ENCODE assay signal across 1 cellular context in the genomic region with DNA sequence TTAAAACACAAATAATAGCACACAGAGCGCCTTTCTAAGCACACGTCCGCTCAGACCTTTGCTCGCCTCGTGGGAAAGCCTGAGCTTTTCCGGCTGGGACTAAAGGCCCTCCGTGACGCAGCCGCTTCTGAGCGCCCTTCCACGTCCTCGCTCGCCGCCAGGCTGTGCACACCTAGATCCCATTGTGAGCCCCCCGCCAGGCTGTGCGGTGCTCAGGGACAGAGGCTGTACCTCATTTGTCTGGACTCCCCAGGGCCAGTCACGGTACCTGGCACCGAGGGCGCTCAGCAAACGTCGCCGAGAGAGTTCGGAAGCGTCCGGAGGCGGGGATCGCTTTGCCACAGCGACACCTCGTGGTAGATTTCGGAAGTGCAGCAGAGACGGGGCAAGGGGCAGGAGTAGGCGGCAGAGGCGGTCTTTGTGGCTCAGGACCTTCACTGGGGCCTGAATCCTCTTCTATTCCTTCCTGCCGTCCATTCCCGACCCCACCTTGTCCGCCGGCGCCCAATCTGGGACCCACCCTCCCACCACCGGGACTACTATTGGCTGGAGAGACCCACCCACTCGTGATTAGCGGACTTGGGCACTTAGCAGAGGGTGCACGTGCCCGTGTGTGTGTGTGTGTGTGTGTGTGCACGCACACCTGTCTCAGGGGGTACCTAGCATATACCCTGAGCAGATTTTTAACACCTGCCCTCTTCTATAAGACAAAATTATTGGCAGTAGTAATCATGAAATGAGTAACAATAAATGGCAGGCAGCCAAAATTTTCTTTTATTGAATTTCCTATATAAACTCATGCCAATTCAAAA.
TF ChIP-seq lines count a peak whose summit lies in the region.

No MANE protein-coding gene starts in this region.

TF ChIP-seq in HepG2, 621 proteins besides CTCF, POLR2A, EP300 and RAD21 (continued from another document and continues in another):
- peak; percentile 46; the same call in 1 of the 2 replicates for TF ChIP-seq SMAD1 (CRISPR knock-in tag; IDR thresholded peaks at IDR 0.05; ENCODE audit: borderline replicate concordance, low read depth)
- peak; percentile 46; the same call in 1 of the 2 replicates for TF ChIP-seq ZBTB26 (CRISPR knock-in tag; IDR thresholded peaks at IDR 0.05; ENCODE audit: borderline replicate concordance)
- TF ChIP-seq ZNF552 (CRISPR knock-in tag; IDR thresholded peaks at IDR 0.05; ENCODE audit: borderline replicate concordance), result no peak
- no peak for TF ChIP-seq XBP1 (CRISPR knock-in tag; IDR thresholded peaks at IDR 0.05)
- TF ChIP-seq, protein P1, sequence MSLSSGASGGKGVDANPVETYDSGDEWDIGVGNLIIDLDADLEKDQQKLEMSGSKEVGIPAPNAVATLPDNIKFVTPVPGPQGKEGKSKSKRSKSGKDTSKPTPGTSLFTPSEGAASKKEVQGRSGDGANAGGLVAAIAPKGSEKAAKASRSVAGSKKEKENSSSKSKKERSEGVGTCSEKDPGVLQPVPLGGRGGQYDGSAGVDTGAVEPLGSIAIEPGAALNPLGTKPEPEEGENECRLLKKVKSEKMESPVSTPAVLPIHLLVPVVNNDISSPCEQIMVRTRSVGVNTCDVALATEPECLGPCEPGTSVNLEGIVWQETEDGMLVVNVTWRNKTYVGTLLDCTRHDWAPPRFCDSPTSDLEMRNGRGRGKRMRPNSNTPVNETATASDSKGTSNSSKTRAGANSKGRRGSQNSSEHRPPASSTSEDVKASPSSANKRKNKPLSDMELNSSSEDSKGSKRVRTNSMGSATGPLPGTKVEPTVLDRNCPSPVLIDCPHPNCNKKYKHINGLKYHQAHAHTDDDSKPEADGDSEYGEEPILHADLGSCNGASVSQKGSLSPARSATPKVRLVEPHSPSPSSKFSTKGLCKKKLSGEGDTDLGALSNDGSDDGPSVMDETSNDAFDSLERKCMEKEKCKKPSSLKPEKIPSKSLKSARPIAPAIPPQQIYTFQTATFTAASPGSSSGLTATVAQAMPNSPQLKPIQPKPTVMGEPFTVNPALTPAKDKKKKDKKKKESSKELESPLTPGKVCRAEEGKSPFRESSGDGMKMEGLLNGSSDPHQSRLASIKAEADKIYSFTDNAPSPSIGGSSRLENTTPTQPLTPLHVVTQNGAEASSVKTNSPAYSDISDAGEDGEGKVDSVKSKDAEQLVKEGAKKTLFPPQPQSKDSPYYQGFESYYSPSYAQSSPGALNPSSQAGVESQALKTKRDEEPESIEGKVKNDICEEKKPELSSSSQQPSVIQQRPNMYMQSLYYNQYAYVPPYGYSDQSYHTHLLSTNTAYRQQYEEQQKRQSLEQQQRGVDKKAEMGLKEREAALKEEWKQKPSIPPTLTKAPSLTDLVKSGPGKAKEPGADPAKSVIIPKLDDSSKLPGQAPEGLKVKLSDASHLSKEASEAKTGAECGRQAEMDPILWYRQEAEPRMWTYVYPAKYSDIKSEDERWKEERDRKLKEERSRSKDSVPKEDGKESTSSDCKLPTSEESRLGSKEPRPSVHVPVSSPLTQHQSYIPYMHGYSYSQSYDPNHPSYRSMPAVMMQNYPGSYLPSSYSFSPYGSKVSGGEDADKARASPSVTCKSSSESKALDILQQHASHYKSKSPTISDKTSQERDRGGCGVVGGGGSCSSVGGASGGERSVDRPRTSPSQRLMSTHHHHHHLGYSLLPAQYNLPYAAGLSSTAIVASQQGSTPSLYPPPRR (CRISPR knock-in tag; IDR thresholded peaks at IDR 0.05; ENCODE audit: borderline replicate concordance), result no peak
- no peak for TF ChIP-seq ZNF816 (CRISPR knock-in tag; IDR thresholded peaks at IDR 0.05; ENCODE audit: borderline replicate concordance)
- TF ChIP-seq, protein P2, sequence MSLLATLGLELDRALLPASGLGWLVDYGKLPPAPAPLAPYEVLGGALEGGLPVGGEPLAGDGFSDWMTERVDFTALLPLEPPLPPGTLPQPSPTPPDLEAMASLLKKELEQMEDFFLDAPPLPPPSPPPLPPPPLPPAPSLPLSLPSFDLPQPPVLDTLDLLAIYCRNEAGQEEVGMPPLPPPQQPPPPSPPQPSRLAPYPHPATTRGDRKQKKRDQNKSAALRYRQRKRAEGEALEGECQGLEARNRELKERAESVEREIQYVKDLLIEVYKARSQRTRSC (CRISPR knock-in tag; IDR thresholded peaks at IDR 0.05; ENCODE audit: low read depth), result no peak
- no peak for TF ChIP-seq CEBPG (CRISPR knock-in tag; IDR thresholded peaks at IDR 0.05)
- no peak for TF ChIP-seq ZNF256 (CRISPR knock-in tag; conservative IDR thresholded peaks at IDR 0.05)
- TF ChIP-seq IKZF1 (IDR thresholded peaks at IDR 0.05), result no peak
- no peak for TF ChIP-seq SIN3B (IDR thresholded peaks at IDR 0.05; ENCODE audit: low read length)
- TF ChIP-seq PLSCR1 (CRISPR knock-in tag; IDR thresholded peaks at IDR 0.05; ENCODE audit: borderline replicate concordance), result no peak
- TF ChIP-seq, protein P3, sequence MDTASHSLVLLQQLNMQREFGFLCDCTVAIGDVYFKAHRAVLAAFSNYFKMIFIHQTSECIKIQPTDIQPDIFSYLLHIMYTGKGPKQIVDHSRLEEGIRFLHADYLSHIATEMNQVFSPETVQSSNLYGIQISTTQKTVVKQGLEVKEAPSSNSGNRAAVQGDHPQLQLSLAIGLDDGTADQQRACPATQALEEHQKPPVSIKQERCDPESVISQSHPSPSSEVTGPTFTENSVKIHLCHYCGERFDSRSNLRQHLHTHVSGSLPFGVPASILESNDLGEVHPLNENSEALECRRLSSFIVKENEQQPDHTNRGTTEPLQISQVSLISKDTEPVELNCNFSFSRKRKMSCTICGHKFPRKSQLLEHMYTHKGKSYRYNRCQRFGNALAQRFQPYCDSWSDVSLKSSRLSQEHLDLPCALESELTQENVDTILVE (CRISPR knock-in tag; IDR thresholded peaks at IDR 0.05), result no peak
- no peak for TF ChIP-seq ZNF282 (IDR thresholded peaks at IDR 0.05; ENCODE audit: partially characterized antibody)
- TF ChIP-seq MAFK (conservative IDR thresholded peaks at IDR 0.05 in 1 of 2, IDR thresholded peaks at IDR 0.05 in 1 of 2; ENCODE audit: low read length in 2 of 2), result no peak
- no peak for TF ChIP-seq TBL1XR1 (IDR thresholded peaks at IDR 0.05; ENCODE audit: borderline replicate concordance, low read length, partially characterized antibody)
- no peak for TF ChIP-seq LCORL (IDR thresholded peaks at IDR 0.05)
- no peak; the same call in 1 of the 2 replicates for TF ChIP-seq LCORL (CRISPR knock-in tag; IDR thresholded peaks at IDR 0.05)
- no peak for TF ChIP-seq SP1 (IDR thresholded peaks at IDR 0.05)
- TF ChIP-seq SP1 (CRISPR knock-in tag; IDR thresholded peaks at IDR 0.05), result no peak
- TF ChIP-seq CBX5 (CRISPR knock-in tag; IDR thresholded peaks at IDR 0.05; ENCODE audit: borderline replicate concordance), result peak; percentile 77; the same call in 1 of the 2 replicates
- TF ChIP-seq, protein P4, sequence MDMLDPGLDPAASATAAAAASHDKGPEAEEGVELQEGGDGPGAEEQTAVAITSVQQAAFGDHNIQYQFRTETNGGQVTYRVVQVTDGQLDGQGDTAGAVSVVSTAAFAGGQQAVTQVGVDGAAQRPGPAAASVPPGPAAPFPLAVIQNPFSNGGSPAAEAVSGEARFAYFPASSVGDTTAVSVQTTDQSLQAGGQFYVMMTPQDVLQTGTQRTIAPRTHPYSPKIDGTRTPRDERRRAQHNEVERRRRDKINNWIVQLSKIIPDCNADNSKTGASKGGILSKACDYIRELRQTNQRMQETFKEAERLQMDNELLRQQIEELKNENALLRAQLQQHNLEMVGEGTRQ (IDR thresholded peaks at IDR 0.05; ENCODE audit: low read depth, low read length), result no peak
- TF ChIP-seq, protein P4 (CRISPR knock-in tag; IDR thresholded peaks at IDR 0.05; ENCODE audit: borderline replicate concordance), result no peak
- no peak for TF ChIP-seq ZNF253 (CRISPR knock-in tag; IDR thresholded peaks at IDR 0.05; ENCODE audit: borderline replicate concordance)
- no peak for TF ChIP-seq ZNF703 (CRISPR knock-in tag; IDR thresholded peaks at IDR 0.05; ENCODE audit: borderline replicate concordance)
- TF ChIP-seq SNAPC5 (CRISPR knock-in tag; IDR thresholded peaks at IDR 0.05; ENCODE audit: borderline replicate concordance), result no peak
- TF ChIP-seq, protein P5, sequence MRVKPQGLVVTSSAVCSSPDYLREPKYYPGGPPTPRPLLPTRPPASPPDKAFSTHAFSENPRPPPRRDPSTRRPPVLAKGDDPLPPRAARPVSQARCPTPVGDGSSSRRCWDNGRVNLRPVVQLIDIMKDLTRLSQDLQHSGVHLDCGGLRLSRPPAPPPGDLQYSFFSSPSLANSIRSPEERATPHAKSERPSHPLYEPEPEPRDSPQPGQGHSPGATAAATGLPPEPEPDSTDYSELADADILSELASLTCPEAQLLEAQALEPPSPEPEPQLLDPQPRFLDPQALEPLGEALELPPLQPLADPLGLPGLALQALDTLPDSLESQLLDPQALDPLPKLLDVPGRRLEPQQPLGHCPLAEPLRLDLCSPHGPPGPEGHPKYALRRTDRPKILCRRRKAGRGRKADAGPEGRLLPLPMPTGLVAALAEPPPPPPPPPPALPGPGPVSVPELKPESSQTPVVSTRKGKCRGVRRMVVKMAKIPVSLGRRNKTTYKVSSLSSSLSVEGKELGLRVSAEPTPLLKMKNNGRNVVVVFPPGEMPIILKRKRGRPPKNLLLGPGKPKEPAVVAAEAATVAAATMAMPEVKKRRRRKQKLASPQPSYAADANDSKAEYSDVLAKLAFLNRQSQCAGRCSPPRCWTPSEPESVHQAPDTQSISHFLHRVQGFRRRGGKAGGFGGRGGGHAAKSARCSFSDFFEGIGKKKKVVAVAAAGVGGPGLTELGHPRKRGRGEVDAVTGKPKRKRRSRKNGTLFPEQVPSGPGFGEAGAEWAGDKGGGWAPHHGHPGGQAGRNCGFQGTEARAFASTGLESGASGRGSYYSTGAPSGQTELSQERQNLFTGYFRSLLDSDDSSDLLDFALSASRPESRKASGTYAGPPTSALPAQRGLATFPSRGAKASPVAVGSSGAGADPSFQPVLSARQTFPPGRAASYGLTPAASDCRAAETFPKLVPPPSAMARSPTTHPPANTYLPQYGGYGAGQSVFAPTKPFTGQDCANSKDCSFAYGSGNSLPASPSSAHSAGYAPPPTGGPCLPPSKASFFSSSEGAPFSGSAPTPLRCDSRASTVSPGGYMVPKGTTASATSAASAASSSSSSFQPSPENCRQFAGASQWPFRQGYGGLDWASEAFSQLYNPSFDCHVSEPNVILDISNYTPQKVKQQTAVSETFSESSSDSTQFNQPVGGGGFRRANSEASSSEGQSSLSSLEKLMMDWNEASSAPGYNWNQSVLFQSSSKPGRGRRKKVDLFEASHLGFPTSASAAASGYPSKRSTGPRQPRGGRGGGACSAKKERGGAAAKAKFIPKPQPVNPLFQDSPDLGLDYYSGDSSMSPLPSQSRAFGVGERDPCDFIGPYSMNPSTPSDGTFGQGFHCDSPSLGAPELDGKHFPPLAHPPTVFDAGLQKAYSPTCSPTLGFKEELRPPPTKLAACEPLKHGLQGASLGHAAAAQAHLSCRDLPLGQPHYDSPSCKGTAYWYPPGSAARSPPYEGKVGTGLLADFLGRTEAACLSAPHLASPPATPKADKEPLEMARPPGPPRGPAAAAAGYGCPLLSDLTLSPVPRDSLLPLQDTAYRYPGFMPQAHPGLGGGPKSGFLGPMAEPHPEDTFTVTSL (CRISPR knock-in tag; IDR thresholded peaks at IDR 0.05; ENCODE audit: borderline replicate concordance), result no peak
- TF ChIP-seq, protein P6, sequence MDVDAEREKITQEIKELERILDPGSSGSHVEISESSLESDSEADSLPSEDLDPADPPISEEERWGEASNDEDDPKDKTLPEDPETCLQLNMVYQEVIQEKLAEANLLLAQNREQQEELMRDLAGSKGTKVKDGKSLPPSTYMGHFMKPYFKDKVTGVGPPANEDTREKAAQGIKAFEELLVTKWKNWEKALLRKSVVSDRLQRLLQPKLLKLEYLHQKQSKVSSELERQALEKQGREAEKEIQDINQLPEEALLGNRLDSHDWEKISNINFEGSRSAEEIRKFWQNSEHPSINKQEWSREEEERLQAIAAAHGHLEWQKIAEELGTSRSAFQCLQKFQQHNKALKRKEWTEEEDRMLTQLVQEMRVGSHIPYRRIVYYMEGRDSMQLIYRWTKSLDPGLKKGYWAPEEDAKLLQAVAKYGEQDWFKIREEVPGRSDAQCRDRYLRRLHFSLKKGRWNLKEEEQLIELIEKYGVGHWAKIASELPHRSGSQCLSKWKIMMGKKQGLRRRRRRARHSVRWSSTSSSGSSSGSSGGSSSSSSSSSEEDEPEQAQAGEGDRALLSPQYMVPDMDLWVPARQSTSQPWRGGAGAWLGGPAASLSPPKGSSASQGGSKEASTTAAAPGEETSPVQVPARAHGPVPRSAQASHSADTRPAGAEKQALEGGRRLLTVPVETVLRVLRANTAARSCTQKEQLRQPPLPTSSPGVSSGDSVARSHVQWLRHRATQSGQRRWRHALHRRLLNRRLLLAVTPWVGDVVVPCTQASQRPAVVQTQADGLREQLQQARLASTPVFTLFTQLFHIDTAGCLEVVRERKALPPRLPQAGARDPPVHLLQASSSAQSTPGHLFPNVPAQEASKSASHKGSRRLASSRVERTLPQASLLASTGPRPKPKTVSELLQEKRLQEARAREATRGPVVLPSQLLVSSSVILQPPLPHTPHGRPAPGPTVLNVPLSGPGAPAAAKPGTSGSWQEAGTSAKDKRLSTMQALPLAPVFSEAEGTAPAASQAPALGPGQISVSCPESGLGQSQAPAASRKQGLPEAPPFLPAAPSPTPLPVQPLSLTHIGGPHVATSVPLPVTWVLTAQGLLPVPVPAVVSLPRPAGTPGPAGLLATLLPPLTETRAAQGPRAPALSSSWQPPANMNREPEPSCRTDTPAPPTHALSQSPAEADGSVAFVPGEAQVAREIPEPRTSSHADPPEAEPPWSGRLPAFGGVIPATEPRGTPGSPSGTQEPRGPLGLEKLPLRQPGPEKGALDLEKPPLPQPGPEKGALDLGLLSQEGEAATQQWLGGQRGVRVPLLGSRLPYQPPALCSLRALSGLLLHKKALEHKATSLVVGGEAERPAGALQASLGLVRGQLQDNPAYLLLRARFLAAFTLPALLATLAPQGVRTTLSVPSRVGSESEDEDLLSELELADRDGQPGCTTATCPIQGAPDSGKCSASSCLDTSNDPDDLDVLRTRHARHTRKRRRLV (CRISPR knock-in tag; IDR thresholded peaks at IDR 0.05), result peak; percentile 57; the same call in 1 of the 2 replicates
- no peak for TF ChIP-seq ZNF615 (CRISPR knock-in tag; IDR thresholded peaks at IDR 0.05; ENCODE audit: borderline replicate concordance)
- TF ChIP-seq ZNF747 (CRISPR knock-in tag; IDR thresholded peaks at IDR 0.05; ENCODE audit: borderline replicate concordance), result no peak
